ENCODE assay signal across 8 cellular contexts in the genomic region with DNA sequence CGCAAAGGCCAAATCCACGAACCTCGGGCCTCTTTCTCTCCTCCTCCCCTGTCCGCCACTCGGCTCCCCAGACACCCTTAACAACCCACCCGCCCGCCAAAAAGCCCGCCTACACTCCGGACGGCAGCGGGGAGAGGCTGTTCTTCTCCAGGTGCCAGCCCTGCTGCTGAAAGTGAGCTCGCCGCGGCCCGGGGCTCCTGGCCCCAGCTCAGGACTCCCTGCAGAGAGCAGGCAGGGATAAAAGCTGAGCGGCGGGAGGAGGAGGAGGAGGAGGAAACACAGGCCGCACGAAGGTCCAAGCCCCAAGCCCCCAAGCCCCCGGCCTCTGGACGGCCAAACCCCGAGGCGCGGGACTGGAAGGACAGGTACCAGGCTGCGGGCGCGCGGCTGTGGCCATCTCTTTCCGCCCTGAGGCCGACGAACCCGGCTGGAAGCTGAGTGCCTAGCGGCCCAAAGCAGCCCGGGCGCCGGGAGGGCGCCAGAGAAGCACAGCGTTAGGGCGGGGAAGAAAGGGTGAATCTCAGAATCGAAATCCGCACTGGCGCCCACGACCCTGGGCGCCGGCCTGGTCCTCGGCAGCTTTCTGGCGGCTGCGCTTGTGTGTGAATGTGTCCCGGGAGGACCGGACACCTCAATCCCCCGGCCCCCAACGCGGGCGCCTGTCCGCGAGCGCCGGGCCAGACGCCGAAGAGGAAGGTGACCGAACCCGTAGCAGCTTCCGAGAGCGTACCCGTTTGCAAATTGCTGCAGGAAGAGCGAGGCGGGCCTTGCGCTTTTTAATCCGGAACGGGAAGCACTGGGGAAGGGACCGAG. TPM values are rescaled to one million over a fixed set of nuclear protein-coding genes. Genes with fewer than 3 reads are reported as not detected.
DNase-seq lines count a peak whose midpoint lies in the region; ATAC-seq and TF ChIP-seq lines count a peak whose summit lies in the region.

No MANE protein-coding gene starts in this region.

- peaks cover 76% of the 10 kb centered on the region for H3K4me1 ChIP-seq in mononuclear cell (ENCODE audit: insufficient read depth, low read length)

- TF ChIP-seq CTCF in coronary artery (IDR thresholded peaks at IDR 0.05): no peak

- peak overlapping the region in 1 of 2 donors; percentile 57 for H3K27ac ChIP-seq in coronary artery

- no peaks in the 10 kb centered on the region for H3K9me3 ChIP-seq in mononuclear cell (ENCODE audit: low read depth, low read length)

- H3K27me3 ChIP-seq in mononuclear cell (ENCODE audit: insufficient read depth, low read length): peaks cover 99% of the 10 kb centered on the region

- DNase-seq in ELF-1 (ENCODE audit: low read depth, low spot score) (peak; percentile 84), NCI-H1105 treated with DMSO at 0.1 percent for 48 hours (lab: John Stamatoyannopoulos, UW) (peak; percentile 30), coronary artery (ENCODE audit: low spot score) (no peak), NCI-H1436 treated with DMSO at 0.1 percent for 48 hours (lab: John Stamatoyannopoulos, UW) (no peak)

- H3K4me3 ChIP-seq in coronary artery: peak overlapping the region; percentile 69
- peak overlapping the region; percentile 33 for H3K4me3 ChIP-seq in mononuclear cell (ENCODE audit: low read length)

- ATAC-seq in GM18870 (IDR thresholded peaks at IDR 0.05; ENCODE audit: unreplicated experiment) (no peak), GM21825 (IDR thresholded peaks at IDR 0.05; ENCODE audit: unreplicated experiment) (no peak), HG03432 (IDR thresholded peaks at IDR 0.05; ENCODE audit: unreplicated experiment) (no peak)

RNA-seq across cellular contexts. Expression of a gene that starts 3.2 kb away (rescaled TPM):
- total RNA-seq in mononuclear cell: 0.31 TPM

Comparison
In these comparisons a context has a peak if more than half of its experiments do, and no peak if none do; other contexts are left out.
1. DNase-seq: peak in ELF-1 (single experiment) and NCI-H1105 treated with DMSO at 0.1 percent for 48 hours (single experiment); none in coronary artery (single experiment) and NCI-H1436 treated with DMSO at 0.1 percent for 48 hours (single experiment).